In genomic region chr20:22101606-22102005, GRCh38 we compare ENCODE assay signal across 29 cellular contexts.
"Had no signal": no experiment of that assay in that cellular context is flagged by ENCODE, and none has a peak within 500 bp of the region (broad histone marks: within the 10 kb centered on the region; RNA-seq: fewer than 3 reads in every experiment).

No MANE protein-coding gene starts in this region.

- FAIRE-seq: colon, endometrium, endothelial cell of umbilical vein, frontal cortex had no signal

- H3K9me3 Mint-ChIP-seq: dendritic cell treated with granulocyte-macrophage colony-stimulating factor and Interleukin-4, amounts not matched to agents 40 ng/mL and 50 ng/mL, for 4 days; endodermal cell had no signal

- H3K27ac ChIP-seq: colonic mucosa, coronary artery, dorsolateral prefrontal cortex, epithelial cell of prostate, esophagus muscularis mucosa, esophagus squamous epithelium, foreskin keratinocyte, gastrocnemius medialis, gastroesophageal sphincter, heart left ventricle, heart right ventricle had no signal

- H3K36me3 ChIP-seq: colonic mucosa, esophagus muscularis mucosa, esophagus squamous epithelium, gastrocnemius medialis, gastroesophageal sphincter, heart left ventricle, heart right ventricle had no signal

- H3K4me1 ChIP-seq: colonic mucosa, esophagus muscularis mucosa, esophagus squamous epithelium, foreskin keratinocyte, gastrocnemius medialis, gastroesophageal sphincter, heart left ventricle, heart right ventricle had no signal

- H3K9me3 ChIP-seq: colonic mucosa, esophagus muscularis mucosa, esophagus squamous epithelium, gastrocnemius medialis, gastroesophageal sphincter, heart left ventricle had no signal

- H3K27ac Mint-ChIP-seq: dendritic cell treated with granulocyte-macrophage colony-stimulating factor and Interleukin-4, amounts not matched to agents 40 ng/mL and 50 ng/mL, for 4 days; effector memory CD8-positive, alpha-beta T cell; endodermal cell had no signal

- ATAC-seq: effector memory CD8-positive, alpha-beta T cell; esophagus mucosa; foreskin keratinocyte; gastrocnemius medialis; gastroesophageal sphincter; heart left ventricle; heart right ventricle had no signal

- H3K27me3 ChIP-seq: colonic mucosa, esophagus muscularis mucosa, esophagus squamous epithelium, foreskin keratinocyte, gastrocnemius medialis, gastroesophageal sphincter, heart left ventricle, heart right ventricle had no signal

- H3K4me3 Mint-ChIP-seq: dendritic cell treated with granulocyte-macrophage colony-stimulating factor and Interleukin-4, amounts not matched to agents 40 ng/mL and 50 ng/mL, for 4 days; effector memory CD8-positive, alpha-beta T cell; endodermal cell had no signal

- DNase-seq: colonic mucosa; cortex of kidney; dermis blood vessel endothelial cell; dorsolateral prefrontal cortex; effector CD4-positive, alpha-beta T cell; effector CD8-positive, alpha-beta T cell; effector memory CD4-positive, alpha-beta T cell; effector memory CD8-positive, alpha-beta T cell; endodermal cell; erythroblast; esophagus squamous epithelium; foreskin fibroblast; foreskin keratinocyte; foreskin melanocyte; gastrocnemius medialis; glutamatergic neuron; head of caudate nucleus; heart left ventricle; heart right ventricle had no signal

- H3K4me3 ChIP-seq: colonic mucosa, coronary artery, dorsolateral prefrontal cortex, esophagus muscularis mucosa, esophagus squamous epithelium, gastrocnemius medialis, gastroesophageal sphincter, heart left ventricle, heart right ventricle had no signal

- H3K27me3 Mint-ChIP-seq: dendritic cell treated with granulocyte-macrophage colony-stimulating factor and Interleukin-4, amounts not matched to agents 40 ng/mL and 50 ng/mL, for 4 days; effector memory CD8-positive, alpha-beta T cell had no signal
